17 cellular contexts compared by ENCODE assay signal in the genomic region with DNA sequence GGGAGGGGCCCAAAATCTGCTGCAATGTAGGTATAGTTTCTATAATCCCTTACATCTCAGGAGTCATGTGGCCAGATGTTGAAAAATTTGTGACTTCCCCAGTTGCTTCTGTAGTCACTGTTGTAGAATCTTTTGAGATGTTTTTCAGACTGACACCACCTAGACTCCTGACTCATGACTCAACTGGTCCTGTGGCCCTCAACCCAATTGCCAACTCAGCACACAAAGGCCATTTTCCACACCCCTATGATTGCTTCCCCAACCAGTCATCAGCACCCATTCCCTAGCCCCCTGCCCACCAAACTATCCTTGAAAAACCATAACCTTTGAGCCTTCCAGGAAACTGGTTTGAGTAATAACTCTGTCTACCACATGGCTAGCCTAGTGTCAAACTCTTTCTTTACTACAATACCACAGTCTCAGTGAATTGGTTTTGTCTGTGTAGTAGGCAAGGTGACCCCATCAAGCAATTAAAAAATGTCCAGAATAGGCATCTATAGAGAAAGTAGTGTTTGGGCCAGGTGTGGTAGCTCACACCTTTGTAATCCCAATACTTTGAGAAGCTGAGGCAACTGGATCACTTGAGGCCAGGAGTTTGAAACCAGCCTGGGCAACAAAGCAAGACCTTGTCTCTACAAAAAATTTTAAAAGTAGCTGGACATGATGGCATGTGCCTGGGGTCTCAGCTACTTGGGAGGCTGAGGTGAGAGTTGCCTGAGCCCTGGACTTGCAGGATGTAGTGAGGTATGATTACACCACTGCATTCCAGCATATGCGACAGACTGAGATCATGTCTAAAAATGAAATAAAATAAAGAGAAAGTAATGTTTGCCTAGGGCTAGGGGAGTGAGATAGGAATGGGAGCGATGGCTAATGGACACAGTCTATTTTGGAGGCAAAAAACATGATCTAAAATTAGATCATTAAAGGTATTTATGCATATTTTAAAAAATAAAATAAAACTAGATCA. TPM values are rescaled to one million over a fixed set of nuclear protein-coding genes. Genes with fewer than 3 reads are reported as not detected.
"Had no signal": no experiment of that assay in that cellular context is flagged by ENCODE, and none has a peak within 500 bp of the region (broad histone marks: within the 10 kb centered on the region; RNA-seq: fewer than 3 reads in every experiment).

No MANE protein-coding gene starts in this region.

- H3K27me3 Mint-ChIP-seq: activated B cell treated with CpG ODN at 0.5 μM for 24 hours; activated CD4-positive, alpha-beta T cell treated with anti-CD3 and anti-CD28 coated beads, Interleukin-2, amount 10 ng/mL, durations not matched to agents 7 days and 5 days; memory B cell had no signal

- ATAC-seq: heart right ventricle, left cardiac atrium, right lobe of liver had no signal

- H3K27ac Mint-ChIP-seq: activated B cell treated with CpG ODN at 0.5 μM for 24 hours; activated CD4-positive, alpha-beta T cell treated with anti-CD3 and anti-CD28 coated beads, Interleukin-2, amount 10 ng/mL, durations not matched to agents 7 days and 5 days; activated T-helper 1 cell treated with anti-CD3 and anti-CD28 coated beads, Interleukin-12 subunit alpha, Interleukin-12 subunit beta, Interleukin-2, Interleukin-4 antibody, amounts not matched to agents 30 ng/mL and 10 ng/mL and 1 ng/mL, durations not matched to agents 14 hours and 24 hours and 36 hours; memory B cell had no signal

- H3K4me3 Mint-ChIP-seq: activated B cell treated with CpG ODN at 0.5 μM for 24 hours; activated CD4-positive, alpha-beta T cell treated with anti-CD3 and anti-CD28 coated beads, Interleukin-2, amount 10 ng/mL, durations not matched to agents 7 days and 5 days; activated T-helper 1 cell treated with anti-CD3 and anti-CD28 coated beads, Interleukin-12 subunit alpha, Interleukin-12 subunit beta, Interleukin-2, Interleukin-4 antibody, amounts not matched to agents 30 ng/mL and 10 ng/mL and 1 ng/mL, durations not matched to agents 14 hours and 24 hours and 36 hours; memory B cell had no signal

- DNase-seq: activated B cell treated with CpG ODN at 0.5 μM for 24 hours; activated CD4-positive, alpha-beta T cell treated with anti-CD3 and anti-CD28 coated beads, Interleukin-2, amount 10 ng/mL, durations not matched to agents 7 days and 5 days; activated gamma-delta T cell treated with Interleukin-2 at 50 U/mL for 16 hours; cortex of kidney; heart right ventricle; islet precursor cell; left cardiac atrium; occipital lobe; right lobe of liver; stimulated activated CD4-positive, alpha-beta T cell treated with anti-CD3 and anti-CD28 coated beads, Interleukin-1b, Interleukin-23, amount 100 ng/mL, for 48 hours; upper lobe of left lung had no signal

- H3K27me3 ChIP-seq: cardiac muscle cell, heart right ventricle, right lobe of liver, SJSA1, upper lobe of left lung had no signal

- H3K36me3 ChIP-seq: cardiac muscle cell, heart right ventricle, right lobe of liver, SJSA1, thoracic aorta, upper lobe of left lung had no signal

- H3K27ac ChIP-seq: cardiac muscle cell, heart right ventricle, right lobe of liver, SJSA1, skin epidermis, upper lobe of left lung had no signal

- H3K4me1 ChIP-seq: right lobe of liver, SJSA1, upper lobe of left lung had no signal

- H3K9me3 ChIP-seq: right lobe of liver, SJSA1, thoracic aorta, upper lobe of left lung had no signal

- H3K4me3 ChIP-seq: cardiac muscle cell, heart right ventricle, right lobe of liver, SJSA1, skin epidermis, thoracic aorta, upper lobe of left lung had no signal

RNA-seq across cellular contexts. Expression of gene FEZ1, which starts 24.1 kb away (rescaled TPM):
- total RNA-seq: SJSA1 had no signal
